Comparison of ENCODE assay signal across 8 cellular contexts in the genomic region with DNA sequence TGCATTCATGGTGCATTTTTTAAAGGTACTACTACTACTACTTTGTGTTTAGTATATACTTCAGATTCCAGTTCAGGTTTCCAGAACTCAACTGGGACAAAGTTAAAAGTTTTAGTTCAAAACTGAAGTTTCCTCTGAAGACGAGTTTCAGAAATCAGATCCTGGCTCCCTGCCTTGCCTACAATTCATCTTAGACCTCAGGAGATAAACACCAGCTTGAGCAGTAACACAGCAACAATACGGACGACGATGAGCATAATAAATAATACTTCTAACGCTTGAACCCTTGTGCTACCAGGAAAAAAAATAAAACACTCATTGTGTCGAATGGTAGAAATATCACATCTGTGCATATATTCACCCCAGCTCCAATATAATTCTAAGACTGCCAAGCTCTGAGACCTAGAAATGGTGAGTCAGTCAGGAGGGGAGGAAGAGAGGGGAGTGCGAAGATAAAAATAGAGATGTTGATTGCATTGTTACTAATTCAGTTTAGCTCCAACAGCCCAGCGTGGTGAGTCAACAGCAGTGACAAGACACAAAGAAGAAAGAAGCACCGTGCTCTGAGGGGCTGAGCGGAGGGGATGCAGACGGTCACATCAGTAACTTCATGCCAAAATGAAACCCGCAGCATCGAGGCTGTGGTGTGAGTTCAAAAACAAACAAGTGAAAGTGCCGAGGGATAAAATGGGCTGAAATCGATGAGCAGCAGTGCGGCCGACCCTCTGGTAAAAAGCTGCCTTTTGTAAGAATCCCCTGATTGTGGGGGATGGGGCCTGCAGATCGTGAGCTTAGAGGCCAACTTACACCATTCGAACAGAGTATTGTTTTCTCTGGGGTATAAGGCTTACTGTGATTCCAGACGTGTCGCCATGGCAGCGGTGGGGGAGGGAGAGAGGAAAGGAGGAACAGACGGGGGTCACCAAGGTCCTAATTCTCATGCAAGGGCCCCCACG.
A peak's percentile ranks its signal among the peaks of the same experiment; 100 is the strongest.
DNase-seq lines count a peak whose midpoint lies in the region; ATAC-seq, FAIRE-seq and TF ChIP-seq lines count a peak whose summit lies in the region.

No MANE protein-coding gene starts in this region.

- H3K9me3 Mint-ChIP-seq in stimulated activated naive B cell treated with anti-CD40 and anti-IgM and Interleukin-4, amounts not matched to agents 10 μg/mL and 1 μg/mL and 100 μg/mL, for 72 hours: peaks cover 0 to under 1% of the 10 kb centered on the region in 2 donors
- peaks cover 0 to 4% (median under 1%) of the 10 kb centered on the region in 8 donors for H3K9me3 Mint-ChIP-seq in CD4-positive, alpha-beta memory T cell

- ATAC-seq in stimulated activated naive B cell treated with anti-CD40 and anti-IgM and Interleukin-4, amounts not matched to agents 10 μg/mL and 1 μg/mL and 100 μg/mL, for 72 hours (replicated peaks): peak in 1 of 2 donors; percentile 53
- ATAC-seq in esophagus mucosa: no peak

- H3K9ac ChIP-seq in BLaER1 treated with 17β-estradiol and CSF1 and Interleukin-3, amounts not matched to agents 10 nM and 100 nM: peak overlapping the region; percentile 61 to 88 (median 85)
- H3K9ac ChIP-seq in kidney (ENCODE audit: low read length in 2 of 2): peak overlapping the region in 1 of 2 donors; percentile 4

- POLR2A ChIA-PET in CD4-positive, alpha-beta memory T cell (lab: Charles Lee; ENCODE audit: partially characterized antibody): no interaction called here

- peaks cover 4 to 19% (median 16%) of the 10 kb centered on the region in 11 experiments for H3K9me3 ChIP-seq in BLaER1 treated with 17β-estradiol and CSF1 and Interleukin-3, amounts not matched to agents 10 nM and 100 nM (replicated peaks in 1 of 11)
- peaks cover under 1% of the 10 kb centered on the region in 2 donors for H3K9me3 ChIP-seq in kidney (ENCODE audit: control insufficient read depth in 1 of 2, low read length in 2 of 2)
- H3K9me3 ChIP-seq in CD4-positive, alpha-beta memory T cell (ENCODE audit: control insufficient read depth in 1 of 2, low read length in 2 of 2): no peaks in the 10 kb centered on the region

- TF ChIP-seq POLR2A in NB4 (IDR thresholded peaks at IDR 0.05; ENCODE audit: extremely low read depth, insufficient read length) (no peak), erythroblast (IDR thresholded peaks at IDR 0.05; ENCODE audit: low read length) (no peak)

- H3K36me3 Mint-ChIP-seq in stimulated activated naive B cell treated with anti-CD40 and anti-IgM and Interleukin-4, amounts not matched to agents 10 μg/mL and 1 μg/mL and 100 μg/mL, for 72 hours: peaks cover 0 to under 1% of the 10 kb centered on the region in 2 donors
- no peaks in the 10 kb centered on the region for H3K36me3 Mint-ChIP-seq in CD4-positive, alpha-beta memory T cell

- H3K27me3 Mint-ChIP-seq in stimulated activated naive B cell treated with anti-CD40 and anti-IgM and Interleukin-4, amounts not matched to agents 10 μg/mL and 1 μg/mL and 100 μg/mL, for 72 hours: no peaks in the 10 kb centered on the region
- peaks cover 1% of the 10 kb centered on the region in 2 donors for H3K27me3 Mint-ChIP-seq in CD4-positive, alpha-beta memory T cell

- H3K36me3 ChIP-seq in BLaER1 treated with 17β-estradiol and CSF1 and Interleukin-3, amounts not matched to agents 10 nM and 100 nM: peaks cover 3 to 17% (median 7%) of the 10 kb centered on the region in 11 experiments; a peak in 17 of 22 replicates
- no peaks in the 10 kb centered on the region for H3K36me3 ChIP-seq in bronchial epithelial cell (ENCODE audit: control insufficient read depth, insufficient read depth, low read length)
- no peaks in the 10 kb centered on the region for H3K36me3 ChIP-seq in kidney (ENCODE audit: control insufficient read depth in 1 of 2, insufficient read depth in 2 of 2, low read length in 2 of 2)
- H3K36me3 ChIP-seq in CD4-positive, alpha-beta memory T cell (ENCODE audit: insufficient read depth, low read length): no peaks in the 10 kb centered on the region

- H4K20me1 ChIP-seq in BLaER1 treated with 17β-estradiol and CSF1 and Interleukin-3, amounts not matched to agents 10 nM and 100 nM: no peaks in the 10 kb centered on the region

- peak overlapping the region; percentile 82 to 96 (median 91) for H3K4me2 ChIP-seq in BLaER1 treated with 17β-estradiol and CSF1 and Interleukin-3, amounts not matched to agents 10 nM and 100 nM

- peak overlapping the region; percentile 58 to 97 (median 94); a peak in 21 of 22 replicates for H3K27ac ChIP-seq in BLaER1 treated with 17β-estradiol and CSF1 and Interleukin-3, amounts not matched to agents 10 nM and 100 nM
- H3K27ac ChIP-seq in kidney (ENCODE audit: low read depth in 2 of 2, low read length in 2 of 2): peak overlapping the region in 1 of 2 donors; percentile 69
- no peak overlapping the region for H3K27ac ChIP-seq in CD4-positive, alpha-beta memory T cell (ENCODE audit: low read depth, low read length)

- FAIRE-seq in bronchial epithelial cell (lab: Jason Lieb, UNC) (no peak), kidney (lab: Jason Lieb, UNC) (no peak)

- peak overlapping the region; percentile 44 to 67 (median 56) for H3K4me3 ChIP-seq in BLaER1 treated with 17β-estradiol and CSF1 and Interleukin-3, amounts not matched to agents 10 nM and 100 nM
- H3K4me3 ChIP-seq in NB4 (ENCODE audit: low read depth, low read length) (peak overlapping the region; percentile 62), bronchial epithelial cell (ENCODE audit: low read depth, low read length) (no peak overlapping the region), kidney (ENCODE audit: low read length in 2 of 2) (peak overlapping the region; percentile 34 to 46)
- H3K4me3 ChIP-seq in CD4-positive, alpha-beta memory T cell (ENCODE audit: low read length in 2 of 2): no peak overlapping the region

- DNase-seq in NB4 (ENCODE audit: low read depth) (peak; percentile 87), bronchial epithelial cell (ENCODE audit: low read depth) (peak; percentile 52), kidney (peak; percentile 78), erythroblast (lab: John Stamatoyannopoulos, UW) (no peak)
- no peak for DNase-seq in stimulated activated naive B cell treated with anti-CD40 and anti-IgM and Interleukin-4, amounts not matched to agents 10 μg/mL and 1 μg/mL and 100 μg/mL, for 72 hours
- DNase-seq in CD4-positive, alpha-beta memory T cell: no peak

- intact Hi-C loops in kidney (cut with DNase I): no loop called here
- intact Hi-C loops in CD4-positive, alpha-beta memory T cell (cut with micrococcal nuclease): no loop called here

- peaks cover 58 to 78% (median 62%) of the 10 kb centered on the region in 10 experiments for H3K4me1 ChIP-seq in BLaER1 treated with 17β-estradiol and CSF1 and Interleukin-3, amounts not matched to agents 10 nM and 100 nM
- H3K4me1 ChIP-seq in kidney (ENCODE audit: control insufficient read depth in 1 of 2, insufficient read depth in 1 of 2, low read depth in 1 of 2, low read length in 2 of 2): peaks cover 2 to 6% of the 10 kb centered on the region in 2 donors
- H3K4me1 ChIP-seq in CD4-positive, alpha-beta memory T cell (ENCODE audit: insufficient read depth, low read length): no peaks in the 10 kb centered on the region

- CTCF ChIA-PET in CD4-positive, alpha-beta memory T cell (lab: Charles Lee; ENCODE audit: partially characterized antibody): no interaction called here

- peak overlapping the region; percentile 53 for H3K27ac Mint-ChIP-seq in stimulated activated naive B cell treated with anti-CD40 and anti-IgM and Interleukin-4, amounts not matched to agents 10 μg/mL and 1 μg/mL and 100 μg/mL, for 72 hours
- no peak overlapping the region for H3K27ac Mint-ChIP-seq in CD4-positive, alpha-beta memory T cell

- no peaks in the 10 kb centered on the region for H3K27me3 ChIP-seq in BLaER1 treated with 17β-estradiol and CSF1 and Interleukin-3, amounts not matched to agents 10 nM and 100 nM
- no peaks in the 10 kb centered on the region for H3K27me3 ChIP-seq in bronchial epithelial cell (ENCODE audit: control insufficient read depth, insufficient read depth, low read length)
- no peaks in the 10 kb centered on the region for H3K27me3 ChIP-seq in CD4-positive, alpha-beta memory T cell (ENCODE audit: insufficient read depth, low read length)

- peak overlapping the region; percentile 61 to 79 for H3K4me3 Mint-ChIP-seq in stimulated activated naive B cell treated with anti-CD40 and anti-IgM and Interleukin-4, amounts not matched to agents 10 μg/mL and 1 μg/mL and 100 μg/mL, for 72 hours
- H3K4me3 Mint-ChIP-seq in CD4-positive, alpha-beta memory T cell: no peak overlapping the region

- TF ChIP-seq CTCF in NB4 (IDR thresholded peaks at IDR 0.05; ENCODE audit: low read depth, low read length) (no peak), bronchial epithelial cell (IDR thresholded peaks at IDR 0.05; ENCODE audit: insufficient read depth, low read length, severe bottlenecking) (no peak), kidney (IDR thresholded peaks at IDR 0.05; ENCODE audit: borderline replicate concordance, extremely low read depth, insufficient read depth) (no peak)

- H3K4me1 Mint-ChIP-seq in stimulated activated naive B cell treated with anti-CD40 and anti-IgM and Interleukin-4, amounts not matched to agents 10 μg/mL and 1 μg/mL and 100 μg/mL, for 72 hours: peaks cover 7 to 9% of the 10 kb centered on the region in 2 donors
- no peaks in the 10 kb centered on the region for H3K4me1 Mint-ChIP-seq in CD4-positive, alpha-beta memory T cell

Comparison
In these comparisons a context has a peak if more than half of its experiments do, and no peak if none do; other contexts are left out.
1. H3K4me3 ChIP-seq: peak in BLaER1 treated with 17β-estradiol and CSF1 and Interleukin-3, amounts not matched to agents 10 nM and 100 nM (10 of 10), NB4 (single experiment) and kidney (2 of 2); none in bronchial epithelial cell (single experiment) and CD4-positive, alpha-beta memory T cell (0 of 2).
2. DNase-seq: peak in NB4 (single experiment), bronchial epithelial cell (single experiment) and kidney (single experiment); none in stimulated activated naive B cell treated with anti-CD40 and anti-IgM and Interleukin-4, amounts not matched to agents 10 μg/mL and 1 μg/mL and 100 μg/mL, for 72 hours (single experiment), CD4-positive, alpha-beta memory T cell (0 of 5) and erythroblast (0 of 2).
3. H3K4me3 Mint-ChIP-seq: peak in stimulated activated naive B cell treated with anti-CD40 and anti-IgM and Interleukin-4, amounts not matched to agents 10 μg/mL and 1 μg/mL and 100 μg/mL, for 72 hours (2 of 2); none in CD4-positive, alpha-beta memory T cell (0 of 8).